28 cellular contexts compared by ENCODE assay signal in genomic region chr6:156451726-156452125, GRCh38.
"Had no signal": no experiment of that assay in that cellular context is flagged by ENCODE, and none has a peak within 500 bp of the region (broad histone marks: within the 10 kb centered on the region; RNA-seq: fewer than 3 reads in every experiment).

No MANE protein-coding gene starts in this region.

- FAIRE-seq: small intestine had no signal

- H3K36me3 ChIP-seq: neural progenitor cell, ovary, sigmoid colon, spleen, suprapubic skin, tibial artery, transverse colon, upper lobe of right lung, uterus had no signal

- H3K9ac ChIP-seq: neural progenitor cell, parathyroid adenoma had no signal

- DNase-seq: naive thymus-derived CD4-positive, alpha-beta T cell; natural killer cell; occipital lobe; ovary; posterior cingulate gyrus; psoas muscle; right cardiac atrium; sigmoid colon; small intestine; spleen; stimulated activated CD4-positive, alpha-beta T cell treated with anti-CD3 and anti-CD28 coated beads, Interleukin-12 subunit alpha, Interleukin-12 subunit beta, amount 100 ng/mL, for 4 hours; stimulated activated CD4-positive, alpha-beta T cell treated with anti-CD3 and anti-CD28 coated beads, Interleukin-1b, Interleukin-23, amount 100 ng/mL, for 48 hours; stimulated activated CD4-positive, alpha-beta T cell treated with anti-CD3 and anti-CD28 coated beads, Interleukin-4, amount 100 ng/mL, for 1 hour; stimulated activated CD4-positive, alpha-beta T cell treated with anti-CD3 and anti-CD28 coated beads, Interleukin-4, amount 100 ng/mL, for 4 hours; stimulated activated CD8-positive, alpha-beta memory T cell treated with anti-CD3 and anti-CD28 coated beads, Interleukin-4, amount 100 ng/mL, for 48 hours; stimulated activated naive CD4-positive, alpha-beta T cell; stimulated activated naive CD8-positive, alpha-beta T cell treated with anti-CD3 and anti-CD28 coated beads, Interleukin-15, amount 100 ng/mL, for 72 hours; stimulated activated naive CD8-positive, alpha-beta T cell treated with anti-CD3 and anti-CD28 coated beads, Interleukin-15, Interleukin-2, amounts not matched to agents 100 U/mL and 50 U/mL, for 24 hours; substantia nigra; testis; tibial artery; transverse colon; upper lobe of right lung; uterus had no signal

- H3K9me3 ChIP-seq: ovary, psoas muscle, sigmoid colon, spleen, suprapubic skin, testis, tibial artery, transverse colon, upper lobe of right lung, uterus had no signal

- ATAC-seq: naive thymus-derived CD4-positive, alpha-beta T cell; natural killer cell; psoas muscle; right cardiac atrium; stimulated activated memory B cell treated with anti-CD40 and anti-IgM and Interleukin-4, amounts not matched to agents 10 μg/mL and 1 μg/mL and 100 μg/mL, for 72 hours; stimulated activated naive CD8-positive, alpha-beta T cell treated with anti-CD3 and anti-CD28 coated beads, Interleukin-15, amount 100 ng/mL, for 72 hours; stimulated activated naive CD8-positive, alpha-beta T cell treated with anti-CD3 and anti-CD28 coated beads, Interleukin-15, Interleukin-2, amounts not matched to agents 100 U/mL and 50 U/mL, for 24 hours; upper lobe of right lung had no signal

- H3K4me2 ChIP-seq: neural progenitor cell had no signal

- H3K27me3 ChIP-seq: neural progenitor cell, ovary, sigmoid colon, spleen, suprapubic skin, testis, tibial artery, transverse colon, upper lobe of right lung, uterus had no signal

- H3K27ac ChIP-seq: neural progenitor cell, ovary, parathyroid adenoma, psoas muscle, sigmoid colon, spleen, suprapubic skin, testis, tibial artery, transverse colon, upper lobe of right lung, uterus had no signal

- H3K79me2 ChIP-seq: parathyroid adenoma had no signal

- H3K4me3 ChIP-seq: neural progenitor cell, ovary, psoas muscle, sigmoid colon, spleen, suprapubic skin, testis, tibial artery, transverse colon, upper lobe of right lung, uterus had no signal

- H2AFZ ChIP-seq: neural progenitor cell, parathyroid adenoma had no signal

- H3K4me1 ChIP-seq: neural progenitor cell, parathyroid adenoma, psoas muscle, sigmoid colon, testis, tibial artery, upper lobe of right lung, uterus had no signal
